In the genomic region with DNA sequence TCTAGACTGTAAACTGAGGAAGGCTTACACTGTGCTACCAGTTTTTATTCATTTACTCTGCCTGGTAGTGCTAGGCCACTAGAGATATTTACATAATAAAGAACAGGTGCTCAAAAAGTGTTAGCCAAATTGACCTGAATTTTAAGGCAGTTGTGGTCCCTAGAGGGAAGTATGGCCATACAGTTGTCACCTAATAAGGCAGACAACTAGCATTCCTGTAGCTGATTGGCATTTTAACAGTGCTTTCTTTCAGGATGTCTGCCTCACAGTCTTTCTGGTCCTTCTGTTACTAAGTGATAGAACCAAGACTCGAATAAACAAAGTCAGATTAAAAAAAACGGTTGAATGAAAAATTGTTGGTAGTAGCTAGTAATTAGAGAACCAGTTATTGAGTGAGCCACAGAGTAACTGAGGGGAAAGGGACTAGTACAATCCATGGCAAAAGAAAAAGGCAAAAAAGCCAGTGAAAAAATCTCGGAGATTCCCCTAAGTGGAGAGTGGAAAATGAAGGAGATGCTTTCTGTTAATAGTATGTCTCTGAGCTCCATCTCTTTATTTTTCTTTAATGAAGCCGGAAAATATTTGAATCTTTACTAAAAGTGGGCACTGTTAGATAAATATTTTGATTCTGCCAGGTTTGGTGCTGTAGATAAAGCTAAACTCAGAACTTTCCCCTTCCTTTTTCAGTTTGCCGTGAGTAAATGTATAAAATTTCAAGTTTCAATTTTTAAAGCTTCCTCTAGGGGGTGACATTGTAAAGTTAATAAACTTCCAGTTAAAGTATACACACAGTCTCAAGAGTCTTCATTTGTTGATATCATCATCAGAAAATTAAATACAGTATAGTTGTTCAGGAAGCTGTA, we compare ENCODE assay signal across 1 cellular context.
TF ChIP-seq lines count a peak whose summit lies in the region.

No MANE protein-coding gene starts in this region.

TF ChIP-seq in HepG2, 621 proteins besides CTCF, POLR2A, EP300 and RAD21:
- TF ChIP-seq CC2D1A (CRISPR knock-in tag; IDR thresholded peaks at IDR 0.05) (no peak), STAG1 (CRISPR knock-in tag; IDR thresholded peaks at IDR 0.05) (peak; percentile 64)
